In genomic region chr9:36488322-36488838, GRCh38 we compare ENCODE assay signal across 8 cellular contexts.
DNase-seq lines count a peak whose midpoint lies in the region; ATAC-seq, FAIRE-seq and TF ChIP-seq lines count a peak whose summit lies in the region.

No MANE protein-coding gene starts in this region.

- no peaks in the 10 kb centered on the region for H3K9me3 Mint-ChIP-seq in activated CD4-positive, alpha-beta T cell treated with anti-CD3 and anti-CD28 coated beads for 36 hours (ENCODE audit: low read depth)
- no peaks in the 10 kb centered on the region for H3K9me3 Mint-ChIP-seq in activated naive CD8-positive, alpha-beta T cell treated with anti-CD3 and anti-CD28 coated beads, Interleukin-2, amount 50 U/mL, for 24 hours

- no peak for ATAC-seq in activated CD4-positive, alpha-beta T cell treated with anti-CD3 and anti-CD28 coated beads for 36 hours
- ATAC-seq in activated naive CD8-positive, alpha-beta T cell treated with anti-CD3 and anti-CD28 coated beads, Interleukin-2, amount 50 U/mL, for 24 hours: no peak
- ATAC-seq in HepG2 (peak; percentile 4), HG03097 (IDR thresholded peaks at IDR 0.05; ENCODE audit: low FRiP score, unreplicated experiment) (no peak)

- POLR2A ChIA-PET in activated CD4-positive, alpha-beta T cell treated with anti-CD3 and anti-CD28 coated beads for 36 hours (lab: Charles Lee): interaction anchor here (0.5 to 1.2 kb wide), 2 partner anchors 31 to 47 kb away, joined by 3 to 4 read pairs; no protein-coding TSS in a partner anchor
- POLR2A ChIA-PET in HepG2 (lab: Yijun Ruan, JAX): interaction anchor here (0.7 to 3.7 kb wide), 7 partner anchors 14 to 88 kb away, joined by 3 to 17 read pairs (median 4); partner anchors contain the start of gene RNF38

- no peaks in the 10 kb centered on the region for H4K20me1 ChIP-seq in HepG2 (ENCODE audit: insufficient read depth, low read length)

- peak; percentile 51 for DNase-seq in activated CD4-positive, alpha-beta T cell treated with anti-CD3 and anti-CD28 coated beads for 36 hours
- DNase-seq in activated CD4-positive, alpha-beta T cell treated with anti-CD3 and anti-CD28 coated beads for 1 hour: no peak
- DNase-seq in activated naive CD8-positive, alpha-beta T cell treated with anti-CD3 and anti-CD28 coated beads, Interleukin-2, amount 50 U/mL, for 24 hours: peak; percentile 23
- DNase-seq in HepG2 (ENCODE audit: low spot score) (no peak), dermis blood vessel endothelial cell (no peak), NCI-H1417 treated with DMSO at 0.1 percent for 48 hours (lab: John Stamatoyannopoulos, UW) (no peak)

- CTCF ChIA-PET in activated CD4-positive, alpha-beta T cell treated with anti-CD3 and anti-CD28 coated beads for 36 hours (lab: Charles Lee): interaction anchor here (0.7 to 2.6 kb wide), 9 partner anchors 9 to 299 kb away, joined by 3 to 10 read pairs (median 5); no protein-coding TSS in a partner anchor
- CTCF ChIA-PET in HepG2 (lab: Yijun Ruan, JAX; ENCODE audit: low intra/inter-chr PET ratio, low total read pairs): no interaction called here

- H2AFZ ChIP-seq in HepG2 (ENCODE audit: low read length): peak overlapping the region; percentile 85

- H3K36me3 Mint-ChIP-seq in activated CD4-positive, alpha-beta T cell treated with anti-CD3 and anti-CD28 coated beads for 36 hours (ENCODE audit: low read depth): peaks cover 5% of the 10 kb centered on the region
- H3K36me3 Mint-ChIP-seq in activated naive CD8-positive, alpha-beta T cell treated with anti-CD3 and anti-CD28 coated beads, Interleukin-2, amount 50 U/mL, for 24 hours (ENCODE audit: low read depth): peaks cover 2% of the 10 kb centered on the region

- peaks cover 34% of the 10 kb centered on the region for H3K79me2 ChIP-seq in HepG2 (ENCODE audit: insufficient read depth, low read length)

- H3K9me3 ChIP-seq in HepG2 (ENCODE audit: low read length): no peaks in the 10 kb centered on the region
- H3K9me3 ChIP-seq in subcutaneous abdominal adipose tissue (ENCODE audit: control insufficient read depth in 5 of 5, low read length in 5 of 5): no peaks in the 10 kb centered on the region

- no peak for TF ChIP-seq RAD21 in HepG2 (CRISPR knock-in tag; IDR thresholded peaks at IDR 0.05)

- WGBS in HepG2 (ENCODE audit: low lambda C conversion rate): 0% methylated on average over 7 of the region's 7 CpGs

- peak overlapping the region; percentile 93 for H3K4me3 Mint-ChIP-seq in activated CD4-positive, alpha-beta T cell treated with anti-CD3 and anti-CD28 coated beads for 36 hours
- peak overlapping the region; percentile 91 for H3K4me3 Mint-ChIP-seq in activated naive CD8-positive, alpha-beta T cell treated with anti-CD3 and anti-CD28 coated beads, Interleukin-2, amount 50 U/mL, for 24 hours

- H3K27ac ChIP-seq in HepG2 (ENCODE audit: extremely low read length, insufficient read depth, low read length): peak overlapping the region; percentile 88
- peak overlapping the region; percentile 52 for H3K27ac ChIP-seq in subcutaneous abdominal adipose tissue (ENCODE audit: low read depth, low read length)

- no peak for TF ChIP-seq POLR2A in HepG2 (IDR thresholded peaks at IDR 0.05; ENCODE audit: insufficient read depth in 1 of 2, low read depth in 2 of 2, low read length in 2 of 2)

- intact Hi-C loops in activated CD4-positive, alpha-beta T cell treated with anti-CD3 and anti-CD28 coated beads for 36 hours (cut with DNase I, micrococcal nuclease): loop anchor here (1.0 to 5.0 kb wide), 8 partner anchors 17 to 1966 kb away; partner anchors contain the start of genes ENHO (in 1 of the 2), GLIPR2 (in 1 of the 2), MELK (in 1 of the 2) and POLR1E (in 1 of the 2)
- intact Hi-C loops in HepG2 (cut with micrococcal nuclease; ENCODE audit: unreplicated experiment): loop anchor here (5.0 to 10.0 kb wide), 2 partner anchors 69 to 84 kb away; partner anchors contain the start of gene RNF38

- peak overlapping the region; percentile 78 to 99 (median 85) for H3K4me3 ChIP-seq in HepG2 (replicated peaks in 1 of 3; ENCODE audit: insufficient read depth in 1 of 3, low read depth in 2 of 3, low read length in 3 of 3)
- H3K4me3 ChIP-seq in subcutaneous abdominal adipose tissue (ENCODE audit: low read depth in 1 of 5, low read length in 5 of 5): peak overlapping the region; percentile 57 to 82 (median 71)

- TF ChIP-seq CTCF in HepG2 (CRISPR knock-in tag; IDR thresholded peaks at IDR 0.05): no peak

- H3K27me3 ChIP-seq in HepG2 (ENCODE audit: control insufficient read depth in 1 of 2, insufficient read depth in 2 of 2, low read length in 2 of 2): no peaks in the 10 kb centered on the region; a peak in 1 of 5 replicates
- no peaks in the 10 kb centered on the region for H3K27me3 ChIP-seq in subcutaneous abdominal adipose tissue (ENCODE audit: control insufficient read depth in 5 of 5, insufficient read depth in 4 of 5, low read length in 5 of 5)

- TF ChIP-seq EP300 in HepG2 (IDR thresholded peaks at IDR 0.05; ENCODE audit: low read depth in 2 of 2, low read length in 2 of 2) (no peak), HepG2 (CRISPR knock-in tag; IDR thresholded peaks at IDR 0.05; ENCODE audit: borderline replicate concordance) (no peak)

- no peaks in the 10 kb centered on the region for H3K27me3 Mint-ChIP-seq in activated CD4-positive, alpha-beta T cell treated with anti-CD3 and anti-CD28 coated beads for 36 hours
- no peaks in the 10 kb centered on the region for H3K27me3 Mint-ChIP-seq in activated naive CD8-positive, alpha-beta T cell treated with anti-CD3 and anti-CD28 coated beads, Interleukin-2, amount 50 U/mL, for 24 hours

- H3K4me1 Mint-ChIP-seq in activated CD4-positive, alpha-beta T cell treated with anti-CD3 and anti-CD28 coated beads for 36 hours: peaks cover 66% of the 10 kb centered on the region
- H3K4me1 Mint-ChIP-seq in activated naive CD8-positive, alpha-beta T cell treated with anti-CD3 and anti-CD28 coated beads, Interleukin-2, amount 50 U/mL, for 24 hours: peaks cover 58% of the 10 kb centered on the region

- H3K27ac Mint-ChIP-seq in activated CD4-positive, alpha-beta T cell treated with anti-CD3 and anti-CD28 coated beads for 36 hours: peak overlapping the region; percentile 99
- H3K27ac Mint-ChIP-seq in activated naive CD8-positive, alpha-beta T cell treated with anti-CD3 and anti-CD28 coated beads, Interleukin-2, amount 50 U/mL, for 24 hours: peak overlapping the region; percentile 99

- peak; percentile 18 for FAIRE-seq in HepG2 (lab: Jason Lieb, UNC)

- H3K9ac ChIP-seq in HepG2 (ENCODE audit: insufficient read depth, low read depth, low read length) (peak overlapping the region; percentile 86), subcutaneous abdominal adipose tissue (ENCODE audit: low read length in 5 of 5) (peak overlapping the region; percentile 31 to 83 (median 72))

- TSS peak; percentile 96 for BruUV-seq in HepG2 (replicated peaks; lab: Mats Ljungman, UMichigan)

- in situ Hi-C loops in HepG2 (cut with HindIII; ENCODE audit: extremely low pct_ligation_motif_present, low pct_unique_long_range_greater_than_20kb): no loop called here

- H3K4me2 ChIP-seq in HepG2 (ENCODE audit: low read depth, low read length): peak overlapping the region; percentile 99

- H3K36me3 ChIP-seq in HepG2 (replicated peaks in 1 of 2; ENCODE audit: control insufficient read depth in 1 of 2, insufficient read depth in 2 of 2, low read length in 2 of 2) (no peaks in the 10 kb centered on the region), subcutaneous abdominal adipose tissue (ENCODE audit: control insufficient read depth in 5 of 5, insufficient read depth in 5 of 5, low read length in 5 of 5) (no peaks in the 10 kb centered on the region)

- H3K4me1 ChIP-seq in HepG2 (ENCODE audit: insufficient read depth, low read length) (peaks cover 33% of the 10 kb centered on the region), subcutaneous abdominal adipose tissue (ENCODE audit: control insufficient read depth in 5 of 5, insufficient read depth in 5 of 5, low read length in 5 of 5) (peaks cover 0 to 35% (median 28%) of the 10 kb centered on the region in 5 donors)

TF ChIP-seq in HepG2, 621 proteins besides CTCF, POLR2A, EP300 and RAD21 (continues in another document):
- TF ChIP-seq XRCC5 (optimal IDR thresholded peaks at IDR 0.05; ENCODE audit: low read length): peak; percentile 12
- TF ChIP-seq NFIC (IDR thresholded peaks at IDR 0.05; ENCODE audit: low read length): no peak
- TF ChIP-seq ZNF552 (CRISPR knock-in tag; IDR thresholded peaks at IDR 0.05; ENCODE audit: borderline replicate concordance): no peak
- TF ChIP-seq ZNF501 (CRISPR knock-in tag; IDR thresholded peaks at IDR 0.05): peak; percentile 83
- TF ChIP-seq ASH2L (IDR thresholded peaks at IDR 0.05; ENCODE audit: insufficient read length, low read depth, low read length): peak; percentile 2
- TF ChIP-seq, protein P1, sequence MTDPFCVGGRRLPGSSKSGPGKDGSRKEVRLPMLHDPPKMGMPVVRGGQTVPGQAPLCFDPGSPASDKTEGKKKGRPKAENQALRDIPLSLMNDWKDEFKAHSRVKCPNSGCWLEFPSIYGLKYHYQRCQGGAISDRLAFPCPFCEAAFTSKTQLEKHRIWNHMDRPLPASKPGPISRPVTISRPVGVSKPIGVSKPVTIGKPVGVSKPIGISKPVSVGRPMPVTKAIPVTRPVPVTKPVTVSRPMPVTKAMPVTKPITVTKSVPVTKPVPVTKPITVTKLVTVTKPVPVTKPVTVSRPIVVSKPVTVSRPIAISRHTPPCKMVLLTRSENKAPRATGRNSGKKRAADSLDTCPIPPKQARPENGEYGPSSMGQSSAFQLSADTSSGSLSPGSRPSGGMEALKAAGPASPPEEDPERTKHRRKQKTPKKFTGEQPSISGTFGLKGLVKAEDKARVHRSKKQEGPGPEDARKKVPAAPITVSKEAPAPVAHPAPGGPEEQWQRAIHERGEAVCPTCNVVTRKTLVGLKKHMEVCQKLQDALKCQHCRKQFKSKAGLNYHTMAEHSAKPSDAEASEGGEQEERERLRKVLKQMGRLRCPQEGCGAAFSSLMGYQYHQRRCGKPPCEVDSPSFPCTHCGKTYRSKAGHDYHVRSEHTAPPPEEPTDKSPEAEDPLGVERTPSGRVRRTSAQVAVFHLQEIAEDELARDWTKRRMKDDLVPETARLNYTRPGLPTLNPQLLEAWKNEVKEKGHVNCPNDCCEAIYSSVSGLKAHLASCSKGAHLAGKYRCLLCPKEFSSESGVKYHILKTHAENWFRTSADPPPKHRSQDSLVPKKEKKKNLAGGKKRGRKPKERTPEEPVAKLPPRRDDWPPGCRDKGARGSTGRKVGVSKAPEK (CRISPR knock-in tag; IDR thresholded peaks at IDR 0.05; ENCODE audit: borderline replicate concordance): 0 out of 2 replicates have a peak, but pooled peaks have one; percentile 48
- 0 out of 2 replicates have a peak, but pooled peaks have one; percentile 50 for TF ChIP-seq ZNF572 (CRISPR knock-in tag; IDR thresholded peaks at IDR 0.05)
- no peak for TF ChIP-seq ZNF557 (CRISPR knock-in tag; IDR thresholded peaks at IDR 0.05)
- TF ChIP-seq ZNF264 (CRISPR knock-in tag; IDR thresholded peaks at IDR 0.05): no peak

Comparison
In these comparisons a context has a peak if more than half of its experiments do, and no peak if none do; other contexts are left out.
1. DNase-seq: peak in activated CD4-positive, alpha-beta T cell treated with anti-CD3 and anti-CD28 coated beads for 36 hours (single experiment) and activated naive CD8-positive, alpha-beta T cell treated with anti-CD3 and anti-CD28 coated beads, Interleukin-2, amount 50 U/mL, for 24 hours (single experiment); none in activated CD4-positive, alpha-beta T cell treated with anti-CD3 and anti-CD28 coated beads for 1 hour (single experiment), HepG2 (single experiment), dermis blood vessel endothelial cell (single experiment) and NCI-H1417 treated with DMSO at 0.1 percent for 48 hours (single experiment).